10 cellular contexts compared by ENCODE assay signal in genomic region chr12:90065301-90065801, GRCh38.
DNase-seq lines count a peak whose midpoint lies in the region; ATAC-seq and TF ChIP-seq lines count a peak whose summit lies in the region.
"Had no signal": no experiment of that assay in that cellular context is flagged by ENCODE, and none has a peak within 500 bp of the region (broad histone marks: within the 10 kb centered on the region; RNA-seq: fewer than 3 reads in every experiment).

No MANE protein-coding gene starts in this region.

- intact Hi-C loops in mammary epithelial cell (cut with micrococcal nuclease): no loop called here
- intact Hi-C loops in MCF 10A (cut with micrococcal nuclease): no loop called here
- intact Hi-C loops in activated CD8-positive, alpha-beta T cell treated with anti-CD3 and anti-CD28 coated beads for 36 hours (cut with micrococcal nuclease): no loop called here

- no peaks in the 10 kb centered on the region for H3K36me3 ChIP-seq in mammary epithelial cell (ENCODE audit: insufficient read depth, low read length)
- H3K36me3 ChIP-seq: prostate gland had no signal

- H2AFZ ChIP-seq in mammary epithelial cell (ENCODE audit: low read depth, low read length): peak overlapping the region; percentile 9

- BruUV-seq in mammary epithelial cell (replicated peaks; lab: Mats Ljungman, UMichigan): no TSS peak
- BruUV-seq in MCF 10A (replicated peaks; lab: Mats Ljungman, UMichigan): no TSS peak

- no peaks in the 10 kb centered on the region for H3K9me3 ChIP-seq in mammary epithelial cell (replicated peaks; ENCODE audit: insufficient read depth, low read length)
- H3K9me3 ChIP-seq: prostate gland had no signal

- H3K36me3 Mint-ChIP-seq in MCF 10A (ENCODE audit: insufficient read depth, unreplicated experiment): peaks cover 7% of the 10 kb centered on the region
- H3K36me3 Mint-ChIP-seq in activated CD8-positive, alpha-beta T cell treated with anti-CD3 and anti-CD28 coated beads for 36 hours (ENCODE audit: low read depth): no peaks in the 10 kb centered on the region

- POLR2A ChIA-PET in MCF 10A (lab: Yijun Ruan, JAX): no interaction called here
- POLR2A ChIA-PET in activated CD8-positive, alpha-beta T cell treated with anti-CD3 and anti-CD28 coated beads for 36 hours (lab: Charles Lee): interaction anchor here (0.6 kb wide), 1 partner anchor 12 kb away, joined by 4 read pairs; no protein-coding TSS in a partner anchor

- H3K4me1 ChIP-seq in mammary epithelial cell (ENCODE audit: insufficient read depth, low read length): no peaks in the 10 kb centered on the region
- H3K4me1 ChIP-seq: prostate gland had no signal

- ATAC-seq in activated CD8-positive, alpha-beta T cell treated with anti-CD3 and anti-CD28 coated beads for 36 hours: no peak

- DNase-seq in mammary epithelial cell (peak; percentile 19), MCF 10A (ENCODE audit: unreplicated experiment) (no peak), NCI-H526 (lab: John Stamatoyannopoulos, UW) (peak; percentile 41), epithelial cell of prostate (ENCODE audit: low read depth, low spot score) (peak; percentile 26), MV-4-11 (lab: John Stamatoyannopoulos, UW) (no peak), SIG-M5 treated with dmso at 0.1 percent for 504 hours (lab: John Stamatoyannopoulos, UW; ENCODE audit: unreplicated experiment) (no peak), GF-D8 (lab: John Stamatoyannopoulos, UW) (no peak)
- no peak for DNase-seq in activated CD8-positive, alpha-beta T cell treated with anti-CD3 and anti-CD28 coated beads for 36 hours
- DNase-seq: amygdala had no signal

- H3K9me3 Mint-ChIP-seq in MCF 10A (ENCODE audit: unreplicated experiment): no peaks in the 10 kb centered on the region
- H3K9me3 Mint-ChIP-seq in activated CD8-positive, alpha-beta T cell treated with anti-CD3 and anti-CD28 coated beads for 36 hours: no peaks in the 10 kb centered on the region

- WGBS in mammary epithelial cell (ENCODE audit: low coverage, missing lambda C conversion rate): 52% methylated on average over 2 of the region's 2 CpGs

- no peak overlapping the region for H3K4me3 Mint-ChIP-seq in MCF 10A (ENCODE audit: unreplicated experiment)
- H3K4me3 Mint-ChIP-seq in activated CD8-positive, alpha-beta T cell treated with anti-CD3 and anti-CD28 coated beads for 36 hours: no peak overlapping the region

- no peak for TF ChIP-seq CTCF in mammary epithelial cell (conservative IDR thresholded peaks at IDR 0.05 in 1 of 2, IDR thresholded peaks at IDR 0.05 in 1 of 2; ENCODE audit: extremely low read depth in 1 of 2, insufficient read depth in 1 of 2, low read depth in 1 of 2, low read length in 2 of 2)
- TF ChIP-seq CTCF in MCF 10A (IDR thresholded peaks at IDR 0.05; ENCODE audit: unreplicated experiment): no peak
- no peak for TF ChIP-seq CTCF in activated CD8-positive, alpha-beta T cell treated with anti-CD3 and anti-CD28 coated beads for 36 hours (IDR thresholded peaks at IDR 0.05)

- no peak overlapping the region for H3K27ac Mint-ChIP-seq in MCF 10A (ENCODE audit: low read depth, unreplicated experiment)
- no peak overlapping the region for H3K27ac Mint-ChIP-seq in activated CD8-positive, alpha-beta T cell treated with anti-CD3 and anti-CD28 coated beads for 36 hours

- H3K79me2 ChIP-seq in mammary epithelial cell (ENCODE audit: insufficient read depth, low read length): no peaks in the 10 kb centered on the region

- dilution Hi-C loops in mammary epithelial cell (cut with HindIII; ENCODE audit: low sequenced_read_pairs): no loop called here

- no peaks in the 10 kb centered on the region for H3K4me1 Mint-ChIP-seq in MCF 10A (ENCODE audit: insufficient read depth, unreplicated experiment)
- no peaks in the 10 kb centered on the region for H3K4me1 Mint-ChIP-seq in activated CD8-positive, alpha-beta T cell treated with anti-CD3 and anti-CD28 coated beads for 36 hours (ENCODE audit: low read depth)

- no peaks in the 10 kb centered on the region for H3K27me3 ChIP-seq in mammary epithelial cell (ENCODE audit: insufficient read depth, low read length)

- CTCF ChIA-PET in mammary epithelial cell (lab: Charles Lee; ENCODE audit: low non-redundant PET) (no interaction called here), MCF 10A (lab: Yijun Ruan, JAX) (no interaction called here)
- CTCF ChIA-PET in activated CD8-positive, alpha-beta T cell treated with anti-CD3 and anti-CD28 coated beads for 36 hours (lab: Charles Lee): no interaction called here

- in situ Hi-C loops in mammary epithelial cell (cut with MboI; ENCODE audit: low sequenced_read_pairs in 2 of 2): no loop called here

- H3K9ac ChIP-seq in mammary epithelial cell (ENCODE audit: insufficient read depth, low read length): no peak overlapping the region

- H4K20me1 ChIP-seq in mammary epithelial cell (ENCODE audit: insufficient read depth, low read length): no peaks in the 10 kb centered on the region

- H3K4me3 ChIP-seq in mammary epithelial cell (replicated peaks in 1 of 3; ENCODE audit: insufficient read depth in 1 of 3, low read depth in 2 of 3, low read length in 3 of 3): no peak overlapping the region
- H3K4me3 ChIP-seq: prostate gland had no signal

- H3K27me3 Mint-ChIP-seq in MCF 10A (ENCODE audit: insufficient read depth, unreplicated experiment): no peaks in the 10 kb centered on the region
- no peaks in the 10 kb centered on the region for H3K27me3 Mint-ChIP-seq in activated CD8-positive, alpha-beta T cell treated with anti-CD3 and anti-CD28 coated beads for 36 hours

- no peak overlapping the region for H3K4me2 ChIP-seq in mammary epithelial cell (ENCODE audit: insufficient read depth, low read depth, low read length)

- H3K27ac ChIP-seq in mammary epithelial cell (ENCODE audit: insufficient read depth, low read depth, low read length) (no peak overlapping the region), epithelial cell of prostate (no peak overlapping the region)
- H3K27ac ChIP-seq: prostate gland had no signal

Comparison
In these comparisons a context has a peak if more than half of its experiments do, and no peak if none do; other contexts are left out.
1. DNase-seq: peak in mammary epithelial cell (single experiment), NCI-H526 (2 of 2) and epithelial cell of prostate (single experiment); none in MCF 10A (single experiment), MV-4-11 (single experiment), SIG-M5 treated with dmso at 0.1 percent for 504 hours (single experiment), GF-D8 (single experiment) and activated CD8-positive, alpha-beta T cell treated with anti-CD3 and anti-CD28 coated beads for 36 hours (single experiment).